ENCODE assay signal across 21 cellular contexts in genomic region chr12:58117201-58117600, GRCh38.
A peak's percentile ranks its signal among the peaks of the same experiment; 100 is the strongest.
DNase-seq lines count a peak whose midpoint lies in the region; ATAC-seq and TF ChIP-seq lines count a peak whose summit lies in the region.
"Had no signal": no experiment of that assay in that cellular context is flagged by ENCODE, and none has a peak within 500 bp of the region (broad histone marks: within the 10 kb centered on the region; RNA-seq: fewer than 3 reads in every experiment).

No MANE protein-coding gene starts in this region.

- ATAC-seq in DND-41 (ENCODE audit: insufficient read depth, low read depth) (peak; percentile 78), WTC11 (peak; percentile 20; the same call in 1 of the 2 replicates)
- ATAC-seq: GM23338, HCT116, HepG2 had no signal

- H3K4me3 ChIP-seq in DND-41 (ENCODE audit: low read depth in 1 of 2, low read length in 2 of 2) (no peak overlapping the region), MG63 (no peak overlapping the region)
- H3K4me3 ChIP-seq: GM23338 had no signal

- H3K4me3 Mint-ChIP-seq in WTC11, result no peak overlapping the region
- no peak overlapping the region for H3K4me3 Mint-ChIP-seq in nephron progenitor cell
- H3K4me3 Mint-ChIP-seq: CD4-positive, CD25-positive, alpha-beta regulatory T cell; CD8-positive, alpha-beta memory T cell; GM23338; HFFc6; IgD-negative memory B cell had no signal

- TF ChIP-seq CTCF in DND-41 (IDR thresholded peaks at IDR 0.05; ENCODE audit: borderline replicate concordance, extremely low read depth, low read length, poor library complexity, severe bottlenecking) (no peak), WTC11 (IDR thresholded peaks at IDR 0.05) (no peak), nephron progenitor cell (IDR thresholded peaks at IDR 0.05) (no peak)

- H3K9ac ChIP-seq in DND-41 (ENCODE audit: low read depth, low read length), result no peak overlapping the region

- no peaks in the 10 kb centered on the region for H3K27me3 Mint-ChIP-seq in WTC11 (ENCODE audit: low read depth)
- no peaks in the 10 kb centered on the region for H3K27me3 Mint-ChIP-seq in nephron progenitor cell (ENCODE audit: low read depth, poor library complexity)
- H3K27me3 Mint-ChIP-seq: IgD-negative memory B cell had no signal

- H3K36me3 ChIP-seq in DND-41 (ENCODE audit: insufficient read depth, low read length) (no peaks in the 10 kb centered on the region), MG63 (no peaks in the 10 kb centered on the region)
- H3K36me3 ChIP-seq: BE2C had no signal

- DNase-seq in DND-41 (peak; percentile 21), HT1080 (ENCODE audit: low read depth) (peak; percentile 10), WTC11 (ENCODE audit: low spot score) (no peak), nephron progenitor cell (no peak), MG63 (no peak), GM19238 (ENCODE audit: insufficient read length, low spot score) (no peak), NCI-H1105 (lab: John Stamatoyannopoulos, UW) (no peak)
- DNase-seq: ACHN; BE2C; C1 segment of cervical spinal cord; CD4-positive, CD25-positive, alpha-beta regulatory T cell; CD8-positive, alpha-beta memory T cell; COR-L47; DMS 273 treated with DMSO at 0.1 percent for 48 hours; H7; HFFc6; KG1 had no signal

- CTCF ChIA-PET in WTC11 (lab: Charles Lee), result no interaction called here

- H3K27ac Mint-ChIP-seq in WTC11 (no peak overlapping the region), nephron progenitor cell (peak overlapping the region; percentile 55)
- H3K27ac Mint-ChIP-seq: CD4-positive, CD25-positive, alpha-beta regulatory T cell; CD8-positive, alpha-beta memory T cell; GM23338; HFFc6; IgD-negative memory B cell had no signal

- H3K27me3 ChIP-seq in DND-41 (ENCODE audit: insufficient read depth, low read length, poor library complexity) (no peaks in the 10 kb centered on the region), MG63 (no peaks in the 10 kb centered on the region)
- H3K27me3 ChIP-seq: BE2C had no signal

- H3K79me2 ChIP-seq in DND-41 (ENCODE audit: insufficient read depth, low read length), result no peaks in the 10 kb centered on the region

- no peak overlapping the region for H2AFZ ChIP-seq in DND-41 (ENCODE audit: low read depth, low read length)
- H2AFZ ChIP-seq: GM23338 had no signal

- no peaks in the 10 kb centered on the region for H4K20me1 ChIP-seq in DND-41 (ENCODE audit: insufficient read depth, low read length)

- H3K4me2 ChIP-seq in DND-41 (ENCODE audit: insufficient read depth, low read length), result no peak overlapping the region
- H3K4me2 ChIP-seq: GM23338 had no signal

- peaks cover 7% of the 10 kb centered on the region; the same call in 1 of the 2 replicates for H3K4me1 ChIP-seq in DND-41 (ENCODE audit: insufficient read depth, low read length)
- H3K4me1 ChIP-seq: BE2C had no signal

- H3K4me1 Mint-ChIP-seq in WTC11 (peaks cover 6% of the 10 kb centered on the region), nephron progenitor cell (peaks cover 4% of the 10 kb centered on the region)
- H3K4me1 Mint-ChIP-seq: CD4-positive, CD25-positive, alpha-beta regulatory T cell; CD8-positive, alpha-beta memory T cell; IgD-negative memory B cell had no signal

- peaks cover 26% of the 10 kb centered on the region for H3K9me3 Mint-ChIP-seq in WTC11
- peaks cover 21% of the 10 kb centered on the region for H3K9me3 Mint-ChIP-seq in nephron progenitor cell
- H3K9me3 Mint-ChIP-seq: HFFc6, IgD-negative memory B cell had no signal

- H3K9me3 ChIP-seq in DND-41 (ENCODE audit: insufficient read depth, low read length, severe bottlenecking) (no peaks in the 10 kb centered on the region), MG63 (no peaks in the 10 kb centered on the region)
- H3K9me3 ChIP-seq: BE2C had no signal

- POLR2A ChIA-PET in WTC11 (lab: Charles Lee), result no interaction called here

- H3K36me3 Mint-ChIP-seq in WTC11, result peaks cover 14% of the 10 kb centered on the region
- no peaks in the 10 kb centered on the region for H3K36me3 Mint-ChIP-seq in nephron progenitor cell (ENCODE audit: low read depth)
- H3K36me3 Mint-ChIP-seq: CD4-positive, CD25-positive, alpha-beta regulatory T cell; CD8-positive, alpha-beta memory T cell; IgD-negative memory B cell had no signal

- H3K27ac ChIP-seq in DND-41 (ENCODE audit: low read length), result no peak overlapping the region

TF ChIP-seq in WTC11, 78 proteins besides CTCF, POLR2A, EP300 and RAD21:
- no peak for TF ChIP-seq MYBL2 (CRISPR knock-in tag; IDR thresholded peaks at IDR 0.05)

Comparison
In these comparisons a context has a peak if more than half of its experiments do, and no peak if none do; other contexts are left out.
1. DNase-seq: peak in DND-41 (single experiment) and HT1080 (single experiment); none in WTC11 (single experiment), nephron progenitor cell (single experiment), MG63 (single experiment), GM19238 (single experiment) and NCI-H1105 (single experiment).